ENCODE assay signal across 8 cellular contexts in the genomic region with DNA sequence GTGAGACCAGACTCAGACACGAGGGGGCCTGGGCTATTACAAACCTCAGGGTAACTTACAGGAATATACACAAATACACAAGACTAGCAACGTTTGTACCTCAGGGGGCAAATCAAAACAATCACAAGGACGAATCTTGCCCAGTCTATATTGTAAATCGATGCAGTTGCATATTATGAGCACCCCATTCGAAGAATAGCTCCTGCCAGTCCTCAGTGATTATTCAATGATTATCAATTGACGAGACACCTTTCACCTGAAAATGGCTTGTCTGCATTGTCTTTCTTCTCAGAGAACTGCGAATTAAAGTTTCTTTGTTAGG. TPM values are rescaled to one million over a fixed set of nuclear protein-coding genes. Genes with fewer than 3 reads are reported as not detected.
DNase-seq lines count a peak whose midpoint lies in the region; ATAC-seq and TF ChIP-seq lines count a peak whose summit lies in the region.
"Had no signal": no experiment of that assay in that cellular context is flagged by ENCODE, and none has a peak within 500 bp of the region (broad histone marks: within the 10 kb centered on the region; RNA-seq: fewer than 3 reads in every experiment).

No MANE protein-coding gene starts in this region.

- H3K4me1 Mint-ChIP-seq in HFFc6 (ENCODE audit: low read depth) = peaks cover 7% of the 10 kb centered on the region
- peaks cover 10% of the 10 kb centered on the region for H3K4me1 Mint-ChIP-seq in activated CD4-positive, alpha-beta memory T cell treated with anti-CD3 and anti-CD28 coated beads for 36 hours (ENCODE audit: low read depth)
- peaks cover 19% of the 10 kb centered on the region for H3K4me1 Mint-ChIP-seq in stimulated activated memory B cell treated with anti-CD40 and anti-IgM and Interleukin-4, amounts not matched to agents 10 μg/mL and 1 μg/mL and 100 μg/mL, for 72 hours

- no peak overlapping the region for H3K27ac Mint-ChIP-seq in HFFc6
- no peak overlapping the region for H3K27ac Mint-ChIP-seq in activated CD4-positive, alpha-beta memory T cell treated with anti-CD3 and anti-CD28 coated beads for 36 hours
- peak overlapping the region; percentile 14 for H3K27ac Mint-ChIP-seq in stimulated activated memory B cell treated with anti-CD40 and anti-IgM and Interleukin-4, amounts not matched to agents 10 μg/mL and 1 μg/mL and 100 μg/mL, for 72 hours

- H3K27me3 ChIP-seq in iPS DF 6.9 (ENCODE audit: control insufficient read depth, insufficient read depth, low read length) = no peaks in the 10 kb centered on the region

- H3K27ac ChIP-seq in iPS DF 6.9 (ENCODE audit: low read length) = no peak overlapping the region

- no peak for ATAC-seq in stimulated activated memory B cell treated with anti-CD40 and anti-IgM and Interleukin-4, amounts not matched to agents 10 μg/mL and 1 μg/mL and 100 μg/mL, for 72 hours
- ATAC-seq: HCT116 had no signal

- peaks cover 3% of the 10 kb centered on the region; the same call in 1 of the 2 replicates for H3K4me1 ChIP-seq in iPS DF 6.9 (ENCODE audit: control insufficient read depth, insufficient read depth, low read length)

- WGBS in iPS DF 6.9 (ENCODE audit: insufficient coverage, insufficient read length) = no CpG with 5 or more reads among the region's 7 CpGs

- peak overlapping the region; percentile 88 for H3K4me3 Mint-ChIP-seq in HFFc6
- peak overlapping the region; percentile 65 for H3K4me3 Mint-ChIP-seq in activated CD4-positive, alpha-beta memory T cell treated with anti-CD3 and anti-CD28 coated beads for 36 hours
- H3K4me3 Mint-ChIP-seq in stimulated activated memory B cell treated with anti-CD40 and anti-IgM and Interleukin-4, amounts not matched to agents 10 μg/mL and 1 μg/mL and 100 μg/mL, for 72 hours = peak overlapping the region; percentile 84

- POLR2A ChIA-PET in activated CD4-positive, alpha-beta memory T cell treated with anti-CD3 and anti-CD28 coated beads for 36 hours (lab: Charles Lee) = no interaction called here

- no peaks in the 10 kb centered on the region for H3K9me3 ChIP-seq in iPS DF 6.9 (ENCODE audit: control insufficient read depth, insufficient read depth, low read length)

- no peaks in the 10 kb centered on the region for H3K36me3 ChIP-seq in iPS DF 6.9 (ENCODE audit: control insufficient read depth, insufficient read depth, low read length)

- CTCF ChIA-PET in activated CD4-positive, alpha-beta memory T cell treated with anti-CD3 and anti-CD28 coated beads for 36 hours (lab: Charles Lee) = interaction anchor here (1.5 kb wide), 1 partner anchor 8 kb away, joined by 3 read pairs; no protein-coding TSS in a partner anchor

- TF ChIP-seq CTCF in HFFc6 (IDR thresholded peaks at IDR 0.05) = no peak

- no peaks in the 10 kb centered on the region for H3K9me3 Mint-ChIP-seq in HFFc6
- H3K9me3 Mint-ChIP-seq in activated CD4-positive, alpha-beta memory T cell treated with anti-CD3 and anti-CD28 coated beads for 36 hours = no peaks in the 10 kb centered on the region
- no peaks in the 10 kb centered on the region for H3K9me3 Mint-ChIP-seq in stimulated activated memory B cell treated with anti-CD40 and anti-IgM and Interleukin-4, amounts not matched to agents 10 μg/mL and 1 μg/mL and 100 μg/mL, for 72 hours

- DNase-seq in HFFc6 = no peak
- DNase-seq in activated CD4-positive, alpha-beta memory T cell treated with anti-CD3 and anti-CD28 coated beads for 36 hours = no peak
- no peak for DNase-seq in iPS DF 6.9 (ENCODE audit: low read depth, low spot score)
- no peak for DNase-seq in SW 1271 (lab: John Stamatoyannopoulos, UW)
- DNase-seq in MV-4-11 (lab: John Stamatoyannopoulos, UW) = no peak
- no peak for DNase-seq in AG20443 (ENCODE audit: low spot score)

- peaks cover 12% of the 10 kb centered on the region for H3K27me3 Mint-ChIP-seq in HFFc6 (ENCODE audit: insufficient read depth)
- peaks cover 56% of the 10 kb centered on the region for H3K27me3 Mint-ChIP-seq in activated CD4-positive, alpha-beta memory T cell treated with anti-CD3 and anti-CD28 coated beads for 36 hours
- peaks cover 53% of the 10 kb centered on the region for H3K27me3 Mint-ChIP-seq in stimulated activated memory B cell treated with anti-CD40 and anti-IgM and Interleukin-4, amounts not matched to agents 10 μg/mL and 1 μg/mL and 100 μg/mL, for 72 hours

- intact Hi-C loops in activated CD4-positive, alpha-beta memory T cell treated with anti-CD3 and anti-CD28 coated beads for 36 hours (cut with micrococcal nuclease) = loop anchor here (10.0 kb wide), 1 partner anchor 253 kb away; no protein-coding TSS in a partner anchor

- peak overlapping the region; percentile 41; the same call in 1 of the 2 replicates for H3K4me3 ChIP-seq in iPS DF 6.9 (ENCODE audit: low read length)

- no peaks in the 10 kb centered on the region for H3K36me3 Mint-ChIP-seq in HFFc6 (ENCODE audit: low read depth)
- H3K36me3 Mint-ChIP-seq in activated CD4-positive, alpha-beta memory T cell treated with anti-CD3 and anti-CD28 coated beads for 36 hours = no peaks in the 10 kb centered on the region
- H3K36me3 Mint-ChIP-seq in stimulated activated memory B cell treated with anti-CD40 and anti-IgM and Interleukin-4, amounts not matched to agents 10 μg/mL and 1 μg/mL and 100 μg/mL, for 72 hours = no peaks in the 10 kb centered on the region

RNA-seq across cellular contexts. Expression of a gene that starts 24.6 kb away (rescaled TPM):
- total RNA-seq in HFFc6 (2021; fragmentation: NEBNext Ultra II Directional; extraction: Animal tissue kit (Norgen Biotek cat#: 25700)) = 10 to 100 TPM; 27.9 to 35.4 (median 32.1) TPM
- total RNA-seq in activated CD4-positive, alpha-beta memory T cell treated with anti-CD3 and anti-CD28 coated beads for 36 hours = 10 to 100 TPM; 26.3 to 28.7 TPM
